Comparison of ENCODE assay signal across 8 cellular contexts in the genomic region with DNA sequence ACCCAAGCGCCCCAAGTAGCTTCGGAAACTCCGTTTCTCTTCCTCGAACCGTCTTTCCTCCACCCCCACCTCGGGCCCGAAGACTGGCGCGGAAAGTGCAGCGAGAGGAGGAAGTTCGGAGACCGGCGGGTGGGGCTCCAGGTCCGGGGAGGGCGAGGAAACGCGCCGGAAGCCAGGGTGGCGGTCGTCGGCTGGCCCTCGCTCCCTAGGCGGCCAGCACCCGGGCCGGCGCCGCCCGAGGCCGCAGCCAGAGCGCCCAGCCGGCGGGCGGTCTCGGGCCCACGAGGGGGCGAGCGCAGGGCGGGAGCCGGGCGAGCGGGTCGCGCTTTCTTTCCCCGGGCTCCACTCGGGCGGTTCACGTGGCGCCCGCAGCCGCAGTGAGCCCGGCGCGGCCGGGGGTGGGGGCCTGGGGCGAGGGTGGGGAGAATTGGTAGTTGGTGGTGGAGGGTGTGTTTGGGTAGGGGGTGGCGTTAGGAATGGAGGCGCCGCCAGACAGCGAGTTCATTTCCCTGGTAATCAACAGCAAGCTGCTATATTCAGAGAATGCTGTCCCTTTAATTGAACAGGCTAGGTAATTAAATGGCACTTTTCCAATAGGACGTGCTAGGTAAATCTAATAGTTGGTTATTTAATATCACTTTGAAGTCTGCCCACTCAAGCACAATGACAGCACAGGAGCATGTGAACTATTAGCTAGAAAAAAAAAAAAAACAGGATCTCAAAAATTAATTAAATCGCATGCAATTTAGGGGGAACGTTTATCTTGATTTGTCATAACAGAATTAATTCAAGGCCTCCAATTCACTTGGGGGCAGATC. TPM values are rescaled to one million over a fixed set of nuclear protein-coding genes. Genes with fewer than 3 reads are reported as not detected.
DNase-seq lines count a peak whose midpoint lies in the region; ATAC-seq and TF ChIP-seq lines count a peak whose summit lies in the region.

No MANE protein-coding gene starts in this region.

- in situ Hi-C loops in Panc1 (cut with HindIII; ENCODE audit: low pct_unique_long_range_greater_than_20kb, low sequenced_read_pairs) = no loop called here

- no peaks in the 10 kb centered on the region for H3K9me2 ChIP-seq in neural cell (ENCODE audit: insufficient read depth, low read length)

- H3K79me2 ChIP-seq in neural cell (replicated peaks; ENCODE audit: insufficient read depth, low read length) = peaks cover 83% of the 10 kb centered on the region

- H3K36me3 ChIP-seq in CD8-positive, alpha-beta memory T cell (ENCODE audit: insufficient read depth, low read length) = peaks cover 9% of the 10 kb centered on the region
- peaks cover 12% of the 10 kb centered on the region for H3K36me3 ChIP-seq in Panc1 (ENCODE audit: control insufficient read depth, insufficient read depth, low read length)
- peaks cover 13% of the 10 kb centered on the region for H3K36me3 ChIP-seq in neural cell (ENCODE audit: insufficient read depth, low read length)
- H3K36me3 ChIP-seq in tibial artery = peaks cover 12 to 14% (median 12%) of the 10 kb centered on the region in 3 donors

- peak overlapping the region; percentile 89 to 96 (median 93) for H3K4me3 Mint-ChIP-seq in CD8-positive, alpha-beta memory T cell

- peak overlapping the region; percentile 83 for H3K4me2 ChIP-seq in neural cell (ENCODE audit: low read length)

- H3K4me1 Mint-ChIP-seq in CD8-positive, alpha-beta memory T cell = peaks cover 59 to 73% (median 72%) of the 10 kb centered on the region in 3 donors

- no peaks in the 10 kb centered on the region for H4K20me1 ChIP-seq in neural cell (ENCODE audit: insufficient read depth)

- H3K27me3 ChIP-seq in CD8-positive, alpha-beta memory T cell (ENCODE audit: insufficient read depth, low read length, poor library complexity, severe bottlenecking) = no peaks in the 10 kb centered on the region
- H3K27me3 ChIP-seq in Panc1 (ENCODE audit: control insufficient read depth, insufficient read depth, low read length) = no peaks in the 10 kb centered on the region
- peaks cover 14% of the 10 kb centered on the region for H3K27me3 ChIP-seq in neural cell (ENCODE audit: insufficient read depth, low read depth, low read length)
- no peaks in the 10 kb centered on the region for H3K27me3 ChIP-seq in tibial artery

- peak; percentile 41 for TF ChIP-seq RAD21 in neural cell (conservative IDR thresholded peaks at IDR 0.05)

- H3K36me3 Mint-ChIP-seq in CD8-positive, alpha-beta memory T cell = peaks cover 0 to 35% (median 9%) of the 10 kb centered on the region in 3 donors

- H3K9ac ChIP-seq in neural cell (ENCODE audit: low read length) = peak overlapping the region; percentile 54

- intact Hi-C loops in Panc1 (cut with micrococcal nuclease; ENCODE audit: unreplicated experiment) (no loop called here), tibial artery (cut with DNase I; ENCODE audit: low total_unique reads) (loop anchor here (5.0 to 10.0 kb wide), 3 partner anchors 189 to 617 kb away; partner anchors contain the start of genes HS2ST1 and SELENOF)

- POLR2A ChIA-PET in CD8-positive, alpha-beta memory T cell (lab: Charles Lee) = interaction anchor here (0.7 to 1.1 kb wide), 2 partner anchors 69 to 119 kb away, joined by 3 to 4 read pairs; no protein-coding TSS in a partner anchor
- POLR2A ChIA-PET in Panc1 (lab: Charles Lee) = interaction anchor here (0.6 kb wide), 1 partner anchor 32 kb away, joined by 3 read pairs; no protein-coding TSS in a partner anchor

- peak; percentile 57 to 78 (median 63) for DNase-seq in CD8-positive, alpha-beta memory T cell
- DNase-seq in Panc1 (ENCODE audit: low read depth, low spot score) = no peak
- DNase-seq in activated gamma-delta T cell (lab: John Stamatoyannopoulos, UW) = peak; percentile 55
- peak in 1 of 2 donors; percentile 67 for DNase-seq in foreskin fibroblast
- DNase-seq in tibial artery = peak; percentile 64 to 83

- no peaks in the 10 kb centered on the region for H3F3A ChIP-seq in neural cell (ENCODE audit: insufficient read depth, low read length, poor library complexity, severe bottlenecking)

- peaks cover 46% of the 10 kb centered on the region for H3K4me1 ChIP-seq in CD8-positive, alpha-beta memory T cell (ENCODE audit: insufficient read depth, low read length)
- peaks cover 53% of the 10 kb centered on the region for H3K4me1 ChIP-seq in Panc1 (ENCODE audit: control insufficient read depth, insufficient read depth, low read length)
- peaks cover 0 to 60% (median 43%) of the 10 kb centered on the region in 4 donors for H3K4me1 ChIP-seq in tibial artery

- H3K27ac ChIP-seq in CD8-positive, alpha-beta memory T cell (ENCODE audit: low read depth, low read length) = peak overlapping the region; percentile 53
- peak overlapping the region; percentile 83 for H3K27ac ChIP-seq in Panc1 (ENCODE audit: low read length)
- H3K27ac ChIP-seq in neural cell (ENCODE audit: low read length) = no peak overlapping the region
- peak overlapping the region; percentile 94 to 98 for H3K27ac ChIP-seq in tibial artery

- ATAC-seq in GM19395 (IDR thresholded peaks at IDR 0.05; ENCODE audit: unreplicated experiment) (peak; percentile 51), HG03558 (IDR thresholded peaks at IDR 0.05; ENCODE audit: extremely low read depth, unreplicated experiment) (peak; percentile 27), Panc1 (peak; percentile 77)

- CTCF ChIA-PET in CD8-positive, alpha-beta memory T cell (lab: Charles Lee) = interaction anchor here (1.8 to 2.9 kb wide), 2 partner anchors 9 to 618 kb away, joined by 5 to 15 read pairs; no protein-coding TSS in a partner anchor
- CTCF ChIA-PET in Panc1 (lab: Charles Lee) = interaction anchor here (0.6 kb wide), 2 partner anchors 27 to 42 kb away, joined by 3 to 10 read pairs; no protein-coding TSS in a partner anchor

- H3K27ac Mint-ChIP-seq in CD8-positive, alpha-beta memory T cell = peak overlapping the region; percentile 82 to 97 (median 94)

- no peak overlapping the region for H2AFZ ChIP-seq in neural cell (ENCODE audit: low read depth, low read length)

- TF ChIP-seq EP300 in neural cell (conservative IDR thresholded peaks at IDR 0.05; ENCODE audit: poor library complexity, severe bottlenecking) = no peak

- TF ChIP-seq CTCF in Panc1 (IDR thresholded peaks at IDR 0.05) (peak; percentile 63), foreskin fibroblast (IDR thresholded peaks at IDR 0.05; ENCODE audit: low read depth, low read length) (no peak), neural cell (IDR thresholded peaks at IDR 0.05; ENCODE audit: poor library complexity, severe bottlenecking) (peak; percentile 46), tibial artery (IDR thresholded peaks at IDR 0.05) (peak in 1 of 2 experiments; percentile 31)

- no peaks in the 10 kb centered on the region for H3K27me3 Mint-ChIP-seq in CD8-positive, alpha-beta memory T cell

- H3K4me3 ChIP-seq in CD8-positive, alpha-beta memory T cell (ENCODE audit: low read length) = peak overlapping the region; percentile 49
- H3K4me3 ChIP-seq in Panc1 (ENCODE audit: low read depth in 2 of 2, low read length in 2 of 2) = peak overlapping the region; percentile 42 to 71
- peak overlapping the region; percentile 74 to 80 for H3K4me3 ChIP-seq in foreskin fibroblast (ENCODE audit: low read depth in 1 of 2, low read length in 2 of 2)
- H3K4me3 ChIP-seq in neural cell (ENCODE audit: low read length) = peak overlapping the region; percentile 78
- H3K4me3 ChIP-seq in tibial artery = peak overlapping the region; percentile 65 to 79

- no TSS peak for BruUV-seq in Panc1 (replicated peaks; lab: Mats Ljungman, UMichigan)

- no peaks in the 10 kb centered on the region for H3K9me3 ChIP-seq in CD8-positive, alpha-beta memory T cell (ENCODE audit: low read length)
- no peaks in the 10 kb centered on the region for H3K9me3 ChIP-seq in Panc1 (ENCODE audit: control insufficient read depth, insufficient read depth, low read depth, low read length)
- no peaks in the 10 kb centered on the region for H3K9me3 ChIP-seq in neural cell (ENCODE audit: low read length)
- no peaks in the 10 kb centered on the region for H3K9me3 ChIP-seq in tibial artery

- no peaks in the 10 kb centered on the region for H3K9me3 Mint-ChIP-seq in CD8-positive, alpha-beta memory T cell

TF ChIP-seq in neural cell, 6 proteins besides CTCF, POLR2A, EP300 and RAD21:
- no peak for TF ChIP-seq TAF1 (IDR thresholded peaks at IDR 0.05; ENCODE audit: low read depth)
- no peak for TF ChIP-seq EZH2 (IDR thresholded peaks at IDR 0.05; ENCODE audit: borderline replicate concordance, insufficient read depth, low read length, poor library complexity, severe bottlenecking)
- TF ChIP-seq MXI1 (conservative IDR thresholded peaks at IDR 0.05; ENCODE audit: poor library complexity, severe bottlenecking) = peak; percentile 26
- no peak for TF ChIP-seq REST (IDR thresholded peaks at IDR 0.05; ENCODE audit: borderline replicate concordance)
- TF ChIP-seq POLR2AphosphoS5 (IDR thresholded peaks at IDR 0.05) = no peak
- peak; percentile 37 for TF ChIP-seq SMC3 (conservative IDR thresholded peaks at IDR 0.05; ENCODE audit: poor library complexity)

RNA-seq across cellular contexts. Expression of gene LMO4, which starts 6.7 kb away (rescaled TPM):
- 10 to 100 TPM; 36.4 to 36.5 TPM for total RNA-seq in CD8-positive, alpha-beta memory T cell
- 23.2 TPM for polyA plus RNA-seq in CD8-positive, alpha-beta memory T cell
- 38.3 TPM for total RNA-seq in Panc1 (2021; ENCODE audit: unreplicated experiment)
- 37.9 TPM for polyA plus RNA-seq in Panc1 (2012; ENCODE audit: insufficient read length)
- 147 and 153 TPM in 2 replicates for polyA plus RNA-seq in neural cell
- polyA minus RNA-seq in neural cell = 79.6 and 92.8 TPM in 2 replicates

Comparison
In these comparisons a context has a peak if more than half of its experiments do, and no peak if none do; other contexts are left out.
1. ATAC-seq: peak in every context shown above with its lines; median percentile 77 in Panc1; 51 in GM19395; 27 in HG03558.